Comparison of ENCODE assay signal across 8 cellular contexts in the genomic region with DNA sequence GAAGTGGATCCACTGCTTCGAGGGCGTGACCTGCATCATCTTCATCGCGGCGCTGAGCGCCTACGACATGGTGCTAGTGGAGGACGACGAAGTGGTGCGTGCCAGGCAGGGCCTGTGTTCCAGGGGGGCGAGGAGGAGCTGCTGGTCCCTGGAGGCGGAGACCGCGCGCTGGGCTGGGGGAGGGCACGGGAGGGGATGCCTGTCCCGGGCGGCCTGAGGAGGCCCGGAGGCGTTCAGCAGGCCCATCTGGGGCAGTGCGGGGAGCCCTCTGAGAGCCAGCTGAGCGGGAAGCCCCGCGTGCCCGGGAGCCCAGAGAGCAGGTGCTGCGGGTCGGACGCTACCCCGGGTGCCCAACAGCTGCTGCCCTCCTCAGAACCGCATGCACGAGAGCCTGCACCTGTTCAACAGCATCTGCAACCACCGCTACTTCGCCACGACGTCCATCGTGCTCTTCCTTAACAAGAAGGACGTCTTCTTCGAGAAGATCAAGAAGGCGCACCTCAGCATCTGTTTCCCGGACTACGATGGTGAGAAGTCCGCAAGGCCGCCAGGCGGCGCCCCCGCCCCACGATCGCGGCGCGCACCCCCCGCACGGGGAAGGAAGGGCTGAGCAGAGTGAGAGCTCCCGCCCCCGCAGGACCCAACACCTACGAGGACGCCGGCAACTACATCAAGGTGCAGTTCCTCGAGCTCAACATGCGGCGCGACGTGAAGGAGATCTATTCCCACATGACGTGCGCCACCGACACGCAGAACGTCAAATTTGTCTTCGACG. TPM values are rescaled to one million over a fixed set of nuclear protein-coding genes. Genes with fewer than 3 reads are reported as not detected.
DNase-seq lines count a peak whose midpoint lies in the region; ATAC-seq and TF ChIP-seq lines count a peak whose summit lies in the region.

No MANE protein-coding gene starts in this region.

- peak overlapping the region in 1 of 4 donors; percentile 2 for H3K4me3 ChIP-seq in transverse colon

- CTCF ChIA-PET in RWPE1 (lab: Yijun Ruan, JAX): interaction anchor here (0.6 to 4.2 kb wide), 10 partner anchors 10 to 422 kb away, joined by 3 to 45 read pairs (median 3); no protein-coding TSS in a partner anchor

- H3K27ac ChIP-seq in RWPE1: no peak overlapping the region
- H3K27ac ChIP-seq in transverse colon: no peak overlapping the region

- whole genome bisulfite sequencing in transverse colon (ENCODE audit: low coverage in 1 of 2), 2 donors: 13% methylated on average over 67 of the region's 70 CpGs; no CpG with 5 or more reads in 1 of the 2 donors

- in situ Hi-C loops in transverse colon (cut with MboI; ENCODE audit: low pct_ligation_motif_present in 1 of 4, low pct_unique_long_range_greater_than_20kb in 1 of 4, low sequenced_read_pairs in 3 of 4): loop anchor here in 3 of 4 donors (5.0 to 10.0 kb wide), 3 partner anchors 33 to 78 kb away; no protein-coding TSS in a partner anchor

- H3K9me3 ChIP-seq in transverse colon: no peaks in the 10 kb centered on the region

- H3K36me3 ChIP-seq in transverse colon: no peaks in the 10 kb centered on the region

- DNase-seq in AG08395 (ENCODE audit: low spot score) (peak; percentile 74), RWPE1 (ENCODE audit: low spot score) (peak; percentile 58), activated gamma-delta T cell (lab: John Stamatoyannopoulos, UW) (peak; percentile 74), germinal center (ENCODE audit: low spot score) (peak; percentile 86), posterior vena cava (ENCODE audit: low spot score) (peak; percentile 87), transverse colon (peak; percentile 74)

- H3K27me3 ChIP-seq in transverse colon: peaks cover 56% of the 10 kb centered on the region

- POLR2A ChIA-PET in RWPE1 (lab: Yijun Ruan, JAX; ENCODE audit: low non-redundant PET): interaction anchor here (0.9 kb wide), 1 partner anchor 75 kb away, joined by 3 read pairs; no protein-coding TSS in a partner anchor

- ATAC-seq in GM21723 (IDR thresholded peaks at IDR 0.05; ENCODE audit: unreplicated experiment) (peak; percentile 72), GM21576 (IDR thresholded peaks at IDR 0.05; ENCODE audit: unreplicated experiment) (no peak)

- TF ChIP-seq EP300 in transverse colon (IDR thresholded peaks at IDR 0.05; ENCODE audit: low read depth): no peak

- no peak for TF ChIP-seq POLR2A in transverse colon (IDR thresholded peaks at IDR 0.05)

- TF ChIP-seq CTCF in RWPE1 (conservative IDR thresholded peaks at IDR 0.05; ENCODE audit: low read depth) (peak; percentile 84), transverse colon (IDR thresholded peaks at IDR 0.05) (peak; percentile 58 to 80 (median 71))

- H3K4me1 ChIP-seq in transverse colon: peaks cover 0 to 20% (median 15%) of the 10 kb centered on the region in 4 donors

- intact Hi-C loops in posterior vena cava (cut with DNase I) (loop anchor here (2.0 to 5.0 kb wide), 3 partner anchors 30 to 83 kb away; a partner anchor contains a TSS), transverse colon (cut with DNase I; ENCODE audit: low total_unique reads) (loop anchor here (2.0 to 5.0 kb wide), 2 partner anchors 30 to 78 kb away; no protein-coding TSS in a partner anchor)

RNA-seq across cellular contexts. Expression of a gene that starts 2.9 kb away (rescaled TPM):
- total RNA-seq in posterior vena cava (not detected), transverse colon (not detected)

RNA-seq across cellular contexts. Expression of a gene that starts 10.8 kb away (rescaled TPM):
- total RNA-seq in posterior vena cava (under 1 TPM; 0.37 to 0.62 TPM), transverse colon (not detected)

RNA-seq across cellular contexts. Expression of a gene that starts 39.2 kb away (rescaled TPM):
- total RNA-seq in posterior vena cava (10 to 100 TPM; 27.8 to 48.0 TPM), transverse colon (10 to 100 TPM in 1 of 4 donors, 1 to 10 TPM in 3; 1.9 to 30.6 (median 3.8) TPM)

RNA-seq across cellular contexts. Expression of a gene that starts 41.7 kb away (rescaled TPM):
- 100 to 1,000 TPM; 261 to 265 TPM for total RNA-seq in posterior vena cava
- 100 to 1,000 TPM in 1 of 4 donors, 10 to 100 TPM in 3; 69.6 to 322 (median 74.8) TPM for total RNA-seq in transverse colon
